Comparison of ENCODE assay signal across 8 cellular contexts in the genomic region with DNA sequence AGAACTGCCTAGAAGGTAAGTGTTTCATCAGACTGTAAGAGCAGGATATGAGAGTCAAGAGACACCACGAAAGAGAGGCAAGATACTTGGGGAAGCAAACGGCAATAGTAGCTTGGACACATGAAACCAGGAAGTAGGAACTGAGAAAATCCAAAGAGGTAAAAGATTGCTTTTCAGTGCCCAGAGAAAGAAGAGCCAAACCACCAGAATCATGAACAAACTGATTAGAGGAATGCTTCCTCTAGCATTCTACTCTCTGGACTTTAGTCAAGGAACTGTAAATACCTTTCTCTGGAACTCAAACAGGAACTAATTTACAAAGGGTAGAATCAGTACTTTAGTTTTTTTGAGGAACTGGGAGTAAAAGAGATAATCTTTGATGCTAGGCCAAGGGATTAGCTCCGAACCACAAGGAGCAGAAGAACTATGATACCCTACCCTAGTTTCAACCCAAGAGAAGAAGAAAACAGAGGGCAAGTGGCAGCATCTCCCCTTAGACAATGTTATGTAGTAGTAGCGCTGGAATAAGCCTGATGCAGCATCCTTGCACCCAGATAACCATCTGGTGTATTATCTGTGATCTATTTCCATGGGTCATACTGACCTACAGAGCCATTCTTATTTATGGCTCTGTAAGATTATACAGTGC.
DNase-seq lines count a peak whose midpoint lies in the region; ATAC-seq and TF ChIP-seq lines count a peak whose summit lies in the region.

No MANE protein-coding gene starts in this region.

- peak overlapping the region; percentile 23 for H3K27ac ChIP-seq in neutrophil

- peaks cover 5% of the 10 kb centered on the region for H3K36me3 ChIP-seq in neutrophil

- H3K9me3 ChIP-seq in neutrophil, result no peaks in the 10 kb centered on the region

- TF ChIP-seq CTCF in neutrophil (IDR thresholded peaks at IDR 0.05), result no peak

- peak; percentile 68 for DNase-seq in SKM-1 treated with dmso at 0.1 percent for 144 hours (lab: John Stamatoyannopoulos, UW; ENCODE audit: unreplicated experiment)
- DNase-seq in GF-D8 (lab: John Stamatoyannopoulos, UW), result no peak
- DNase-seq in NCI-H1436 treated with DMSO at 0.1 percent for 48 hours (lab: John Stamatoyannopoulos, UW), result no peak
- DNase-seq in stimulated activated CD4-positive, alpha-beta T cell treated with anti-CD3 and anti-CD28 coated beads, Interleukin-1b, Interleukin-23, amount 100 ng/mL, for 48 hours, result no peak

- H3K4me1 ChIP-seq in neutrophil (ENCODE audit: control insufficient read depth in 1 of 2, insufficient read depth in 1 of 2, low read depth in 1 of 2, low read length in 1 of 2), result peaks cover 3 to 8% of the 10 kb centered on the region in 2 experiments

- no peaks in the 10 kb centered on the region for H3K27me3 ChIP-seq in neutrophil

- no peak overlapping the region for H3K4me3 ChIP-seq in neutrophil (ENCODE audit: low read depth in 1 of 2, low read length in 1 of 2)

- ATAC-seq in GM18861 (IDR thresholded peaks at IDR 0.05; ENCODE audit: unreplicated experiment) (peak; percentile 53), HG02973 (IDR thresholded peaks at IDR 0.05; ENCODE audit: unreplicated experiment) (peak; percentile 52), HG02840 (IDR thresholded peaks at IDR 0.05; ENCODE audit: low FRiP score, unreplicated experiment) (no peak)
